In genomic region chr20:397432-398237, GRCh38 we compare ENCODE assay signal across 2 cellular contexts.
TF ChIP-seq lines count a peak whose summit lies in the region.

No MANE protein-coding gene starts in this region.

TF ChIP-seq in HCT116, 20 proteins besides CTCF, POLR2A, EP300 and RAD21:
- no peak for TF ChIP-seq REST (IDR thresholded peaks at IDR 0.05; ENCODE audit: low read depth)
- TF ChIP-seq JUND (IDR thresholded peaks at IDR 0.05) = no peak; the same call in 1 of the 2 replicates
- TF ChIP-seq EGR1 (IDR thresholded peaks at IDR 0.05; ENCODE audit: low read depth) = no peak
- no peak for TF ChIP-seq ZFX (IDR thresholded peaks at IDR 0.05)
- peak; percentile 11; the same call in 1 of the 2 replicates for TF ChIP-seq CEBPB (IDR thresholded peaks at IDR 0.05; ENCODE audit: low read depth)
- no peak for TF ChIP-seq FOSL1 (IDR thresholded peaks at IDR 0.05; ENCODE audit: low read depth)
- TF ChIP-seq SP1 (IDR thresholded peaks at IDR 0.05; ENCODE audit: low read depth) = no peak
- TF ChIP-seq SIN3A (IDR thresholded peaks at IDR 0.05; ENCODE audit: low read depth) = no peak
- TF ChIP-seq EZH2phosphoT487 (IDR thresholded peaks at IDR 0.05; ENCODE audit: borderline replicate concordance) = no peak
- TF ChIP-seq POLR2AphosphoS5 (IDR thresholded peaks at IDR 0.05; ENCODE audit: low read depth, low read length) = peak; percentile 24; the same call in 1 of the 2 replicates

TF ChIP-seq in K562, 482 proteins besides CTCF, POLR2A, EP300 and RAD21:
- TF ChIP-seq ZNF583 (CRISPR knock-in tag; IDR thresholded peaks at IDR 0.05) (no peak), TSC22D4 (tag; IDR thresholded peaks at IDR 0.05) (no peak), CCNT2 (IDR thresholded peaks at IDR 0.05; ENCODE audit: borderline replicate concordance, extremely low read depth, insufficient read length, low read depth, low read length) (no peak), AFF1 (IDR thresholded peaks at IDR 0.05; ENCODE audit: low read depth in 1 of 2, partially characterized antibody in 2 of 2) (peak in 1 of 2 experiments; percentile 16), SUPT5H (IDR thresholded peaks at IDR 0.05) (peak; percentile 48; the same call in 1 of the 2 replicates), POLR2B (IDR thresholded peaks at IDR 0.05; ENCODE audit: low read depth, partially characterized antibody) (peak; percentile 60), E2F8 (IDR thresholded peaks at IDR 0.05; ENCODE audit: low read depth, partially characterized antibody) (peak; percentile 43), NR0B1 (IDR thresholded peaks at IDR 0.05; ENCODE audit: partially characterized antibody) (no peak), POLR2H (tag; IDR thresholded peaks at IDR 0.05; ENCODE audit: low read depth) (peak; percentile 24; the same call in 1 of the 2 replicates), POLR2AphosphoS2 (IDR thresholded peaks at IDR 0.05; ENCODE audit: low read length) (peak; percentile 11; the same call in 1 of the 2 replicates), RCOR1 (IDR thresholded peaks at IDR 0.05; ENCODE audit: borderline replicate concordance in 1 of 2, low read depth in 2 of 2, low read length in 2 of 2) (0 out of 4 replicates have a peak, but pooled peaks of 1 of the 2 experiments have one; percentile 5), GABPB1 (CRISPR knock-in tag; IDR thresholded peaks at IDR 0.05) (peak; percentile 32; the same call in 1 of the 2 replicates), MAZ (CRISPR knock-in tag; conservative IDR thresholded peaks at IDR 0.05 in 1 of 2, IDR thresholded peaks at IDR 0.05 in 1 of 2) (peak in 1 of 2 experiments; percentile 34; a peak in 1 of 4 replicates), FOXP1 (CRISPR knock-in tag; IDR thresholded peaks at IDR 0.05) (no peak), POLR2G (IDR thresholded peaks at IDR 0.05; ENCODE audit: low read depth, low read length) (peak; percentile 8), ZFP36 (IDR thresholded peaks at IDR 0.05; ENCODE audit: low read depth, low read length, partially characterized antibody) (peak; percentile 23)
